ENCODE assay signal across 8 cellular contexts in genomic region chr1:6603424-6603850, GRCh38. TPM values are rescaled to one million over a fixed set of nuclear protein-coding genes. Genes with fewer than 3 reads are reported as not detected.
DNase-seq lines count a peak whose midpoint lies in the region; ATAC-seq and TF ChIP-seq lines count a peak whose summit lies in the region.

No MANE protein-coding gene starts in this region.

- H3K4me1 ChIP-seq in esophagus (ENCODE audit: control insufficient read depth in 2 of 2, insufficient read depth in 2 of 2, low read length in 1 of 2) (peaks cover 4 to 10% of the 10 kb centered on the region in 2 donors), upper lobe of right lung (peaks cover 36% of the 10 kb centered on the region)

- ATAC-seq in GM21717 (IDR thresholded peaks at IDR 0.05; ENCODE audit: unreplicated experiment), result peak; percentile 24
- ATAC-seq in natural killer cell treated with Interleukin-12 subunit alpha and Interleukin-12 subunit beta and Interleukin-15 and Interleukin-18, amount 100 ng/mL, for 72 hours, result peak; percentile 29 to 40
- peak; percentile 8 for ATAC-seq in upper lobe of right lung

- DNase-seq in COLO668 (lab: John Stamatoyannopoulos, UW; ENCODE audit: unreplicated experiment), result peak; percentile 56
- peak; percentile 53 for DNase-seq in NCI-H2227 (lab: John Stamatoyannopoulos, UW; ENCODE audit: unreplicated experiment)
- DNase-seq in activated T-cell treated with anti-CD3 and anti-CD28 coated beads for 1 hour (ENCODE audit: low read depth), result peak; percentile 37
- peak; percentile 74 for DNase-seq in natural killer cell treated with Interleukin-12 subunit alpha and Interleukin-12 subunit beta and Interleukin-15 and Interleukin-18, amount 100 ng/mL, for 72 hours (ENCODE audit: low spot score)
- DNase-seq in upper lobe of right lung, result peak; percentile 81
- no peak for DNase-seq in cerebellum (ENCODE audit: low spot score)

- H3K4me1 Mint-ChIP-seq in natural killer cell treated with Interleukin-12 subunit alpha and Interleukin-12 subunit beta and Interleukin-15 and Interleukin-18, amount 100 ng/mL, for 72 hours (ENCODE audit: low read depth in 2 of 2), result peaks cover 21 to 38% of the 10 kb centered on the region in 2 donors

- intact Hi-C loops in upper lobe of right lung (cut with DNase I), result no loop called here

- H3K27me3 ChIP-seq in esophagus (ENCODE audit: control insufficient read depth in 1 of 2, insufficient read depth in 2 of 2, low read length in 2 of 2) (no peaks in the 10 kb centered on the region), upper lobe of right lung (no peaks in the 10 kb centered on the region)

- H3K4me3 Mint-ChIP-seq in natural killer cell treated with Interleukin-12 subunit alpha and Interleukin-12 subunit beta and Interleukin-15 and Interleukin-18, amount 100 ng/mL, for 72 hours, result peak overlapping the region; percentile 79

- H3K4me3 ChIP-seq in esophagus (ENCODE audit: low read depth in 1 of 2, low read length in 2 of 2) (peak overlapping the region; percentile 61 to 98), upper lobe of right lung (peak overlapping the region; percentile 81)

- no peaks in the 10 kb centered on the region for H3K27me3 Mint-ChIP-seq in natural killer cell treated with Interleukin-12 subunit alpha and Interleukin-12 subunit beta and Interleukin-15 and Interleukin-18, amount 100 ng/mL, for 72 hours

- peak overlapping the region; percentile 94 to 95 for H3K27ac Mint-ChIP-seq in natural killer cell treated with Interleukin-12 subunit alpha and Interleukin-12 subunit beta and Interleukin-15 and Interleukin-18, amount 100 ng/mL, for 72 hours

- peak overlapping the region; percentile 97 to 99 for H3K27ac ChIP-seq in esophagus (ENCODE audit: low read depth in 2 of 2, low read length in 1 of 2)
- peak overlapping the region; percentile 99 for H3K27ac ChIP-seq in upper lobe of right lung

- H3K9me3 ChIP-seq in esophagus (ENCODE audit: control insufficient read depth in 2 of 2, insufficient read depth in 1 of 2, low read depth in 1 of 2, low read length in 1 of 2) (no peaks in the 10 kb centered on the region), upper lobe of right lung (no peaks in the 10 kb centered on the region)

- H3K36me3 ChIP-seq in esophagus (ENCODE audit: control insufficient read depth in 2 of 2, insufficient read depth in 2 of 2, low read length in 1 of 2) (peaks cover 0 to 9% of the 10 kb centered on the region in 2 donors), upper lobe of right lung (peaks cover 4% of the 10 kb centered on the region)

- 1 to 2% methylated on average over 29 of the region's 29 CpGs for WGBS in esophagus, 2 donors

- H3K36me3 Mint-ChIP-seq in natural killer cell treated with Interleukin-12 subunit alpha and Interleukin-12 subunit beta and Interleukin-15 and Interleukin-18, amount 100 ng/mL, for 72 hours, result no peaks in the 10 kb centered on the region

- no peaks in the 10 kb centered on the region for H3K9me3 Mint-ChIP-seq in natural killer cell treated with Interleukin-12 subunit alpha and Interleukin-12 subunit beta and Interleukin-15 and Interleukin-18, amount 100 ng/mL, for 72 hours

- TF ChIP-seq CTCF in upper lobe of right lung (IDR thresholded peaks at IDR 0.05), result no peak

RNA-seq across cellular contexts. Expression of gene KLHL21, which starts 0.8 kb away (rescaled TPM):
- polyA plus RNA-seq in esophagus, result 10 to 100 TPM; 20.5 to 22.3 TPM
- total RNA-seq in natural killer cell treated with Interleukin-12 subunit alpha and Interleukin-12 subunit beta and Interleukin-15 and Interleukin-18, amount 100 ng/mL, for 72 hours, result 10 to 100 TPM; 20.2 to 46.2 TPM
- 21.8 TPM for total RNA-seq in upper lobe of right lung
- total RNA-seq in cerebellum, result 6.1 TPM

RNA-seq across cellular contexts. Expression of gene PHF13, which starts 10.1 kb away (rescaled TPM):
- 1 to 10 TPM; 8.4 to 9.0 TPM for polyA plus RNA-seq in esophagus
- total RNA-seq in natural killer cell treated with Interleukin-12 subunit alpha and Interleukin-12 subunit beta and Interleukin-15 and Interleukin-18, amount 100 ng/mL, for 72 hours, result 10 to 100 TPM; 10.8 to 14.7 TPM
- total RNA-seq in upper lobe of right lung (10.8 TPM), cerebellum (9.5 TPM)

RNA-seq across cellular contexts. Expression of gene THAP3, which starts 21.2 kb away (rescaled TPM):
- polyA plus RNA-seq in esophagus, result 10 to 100 TPM; 10.5 to 18.1 TPM
- 10 to 100 TPM; 18.7 to 33.2 TPM for total RNA-seq in natural killer cell treated with Interleukin-12 subunit alpha and Interleukin-12 subunit beta and Interleukin-15 and Interleukin-18, amount 100 ng/mL, for 72 hours
- total RNA-seq in upper lobe of right lung (15.3 TPM), cerebellum (20.6 TPM)

RNA-seq across cellular contexts. Expression of gene ZBTB48, which starts 23.6 kb away (rescaled TPM):
- 10 to 100 TPM; 16.2 to 42.7 TPM for polyA plus RNA-seq in esophagus
- total RNA-seq in natural killer cell treated with Interleukin-12 subunit alpha and Interleukin-12 subunit beta and Interleukin-15 and Interleukin-18, amount 100 ng/mL, for 72 hours, result 10 to 100 TPM; 29.8 to 50.5 TPM
- total RNA-seq in upper lobe of right lung (31.5 TPM), cerebellum (15.5 TPM)

RNA-seq across cellular contexts. Expression of gene TAS1R1, which starts 48.3 kb away (rescaled TPM):
- under 1 TPM; 0.02 to 0.04 TPM for polyA plus RNA-seq in esophagus
- not detected for total RNA-seq in natural killer cell treated with Interleukin-12 subunit alpha and Interleukin-12 subunit beta and Interleukin-15 and Interleukin-18, amount 100 ng/mL, for 72 hours
- total RNA-seq in upper lobe of right lung (not detected), cerebellum (not detected)
